In the genomic region with DNA sequence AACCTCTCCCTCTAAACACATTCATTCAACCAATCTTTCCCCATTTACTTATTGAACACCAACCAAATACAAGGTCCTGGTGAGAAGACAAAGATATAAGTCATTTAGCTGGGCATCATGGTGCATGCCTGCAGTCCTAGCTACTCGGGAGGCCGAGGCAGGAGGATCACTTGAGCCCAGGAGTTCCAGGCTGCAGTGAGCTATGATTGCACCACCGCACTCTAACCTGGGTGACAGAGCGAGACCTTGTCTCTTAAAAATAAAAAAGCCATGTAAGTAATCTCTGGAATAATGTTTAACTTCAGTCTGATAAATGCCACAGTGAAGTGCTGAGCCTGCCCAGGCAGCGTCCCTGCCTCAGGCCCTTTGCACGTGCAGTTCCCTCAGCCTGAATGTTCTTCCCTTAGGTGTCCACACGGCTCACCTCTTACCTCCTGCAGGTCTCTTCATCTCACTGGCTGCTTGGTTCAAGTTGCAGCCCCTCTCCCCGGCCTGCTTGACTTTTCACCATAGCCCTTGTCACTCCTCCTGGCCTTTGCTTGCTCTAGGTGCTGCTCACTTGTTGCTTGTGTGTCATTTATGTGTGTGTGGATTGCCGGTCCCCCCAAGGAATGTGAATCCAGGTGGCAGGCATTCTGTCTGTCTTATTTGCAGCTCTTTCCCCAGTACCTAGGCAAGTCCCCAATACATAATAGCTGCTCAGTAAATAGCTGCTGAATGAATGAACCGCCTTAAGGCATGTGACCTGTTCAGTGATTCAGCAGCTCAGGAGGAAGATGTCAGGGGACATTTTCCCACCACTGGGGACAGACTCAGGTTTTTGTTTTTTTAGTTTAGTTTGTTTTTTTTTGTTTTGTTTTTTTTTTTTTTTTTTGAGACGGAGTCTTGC, we compare ENCODE assay signal across 1 cellular context.
TF ChIP-seq lines count a peak whose summit lies in the region.

No MANE protein-coding gene starts in this region.

TF ChIP-seq in K562, 482 proteins besides CTCF, POLR2A, EP300 and RAD21 (continued from another document):
- peak; percentile 85 for TF ChIP-seq BCOR (IDR thresholded peaks at IDR 0.05)
- no peak for TF ChIP-seq ERF (CRISPR knock-in tag; IDR thresholded peaks at IDR 0.05)
- TF ChIP-seq SMARCA5 (IDR thresholded peaks at IDR 0.05): peak; percentile 58; the same call in 1 of the 2 replicates
- TF ChIP-seq PBX2 (CRISPR knock-in tag; IDR thresholded peaks at IDR 0.05; ENCODE audit: low read depth): no peak
- TF ChIP-seq PBX2 (tag; conservative IDR thresholded peaks at IDR 0.05; ENCODE audit: low read depth): no peak
- TF ChIP-seq MTA2 (IDR thresholded peaks at IDR 0.05; ENCODE audit: low read depth): no peak
- no peak for TF ChIP-seq POLR2AphosphoS2 (IDR thresholded peaks at IDR 0.05; ENCODE audit: low read length)
- no peak for TF ChIP-seq SIN3B (IDR thresholded peaks at IDR 0.05; ENCODE audit: low read depth)
- TF ChIP-seq KDM1A (IDR thresholded peaks at IDR 0.05): peak; percentile 38 to 56; a peak in 2 of 4 replicates
- no peak for TF ChIP-seq SP1 (CRISPR knock-in tag; IDR thresholded peaks at IDR 0.05)
- 0 out of 4 replicates have a peak, but pooled peaks of 1 of the 2 experiments have one; percentile 18 for TF ChIP-seq RCOR1 (IDR thresholded peaks at IDR 0.05; ENCODE audit: borderline replicate concordance in 1 of 2, low read depth in 2 of 2, low read length in 2 of 2)
- TF ChIP-seq, protein P1, sequence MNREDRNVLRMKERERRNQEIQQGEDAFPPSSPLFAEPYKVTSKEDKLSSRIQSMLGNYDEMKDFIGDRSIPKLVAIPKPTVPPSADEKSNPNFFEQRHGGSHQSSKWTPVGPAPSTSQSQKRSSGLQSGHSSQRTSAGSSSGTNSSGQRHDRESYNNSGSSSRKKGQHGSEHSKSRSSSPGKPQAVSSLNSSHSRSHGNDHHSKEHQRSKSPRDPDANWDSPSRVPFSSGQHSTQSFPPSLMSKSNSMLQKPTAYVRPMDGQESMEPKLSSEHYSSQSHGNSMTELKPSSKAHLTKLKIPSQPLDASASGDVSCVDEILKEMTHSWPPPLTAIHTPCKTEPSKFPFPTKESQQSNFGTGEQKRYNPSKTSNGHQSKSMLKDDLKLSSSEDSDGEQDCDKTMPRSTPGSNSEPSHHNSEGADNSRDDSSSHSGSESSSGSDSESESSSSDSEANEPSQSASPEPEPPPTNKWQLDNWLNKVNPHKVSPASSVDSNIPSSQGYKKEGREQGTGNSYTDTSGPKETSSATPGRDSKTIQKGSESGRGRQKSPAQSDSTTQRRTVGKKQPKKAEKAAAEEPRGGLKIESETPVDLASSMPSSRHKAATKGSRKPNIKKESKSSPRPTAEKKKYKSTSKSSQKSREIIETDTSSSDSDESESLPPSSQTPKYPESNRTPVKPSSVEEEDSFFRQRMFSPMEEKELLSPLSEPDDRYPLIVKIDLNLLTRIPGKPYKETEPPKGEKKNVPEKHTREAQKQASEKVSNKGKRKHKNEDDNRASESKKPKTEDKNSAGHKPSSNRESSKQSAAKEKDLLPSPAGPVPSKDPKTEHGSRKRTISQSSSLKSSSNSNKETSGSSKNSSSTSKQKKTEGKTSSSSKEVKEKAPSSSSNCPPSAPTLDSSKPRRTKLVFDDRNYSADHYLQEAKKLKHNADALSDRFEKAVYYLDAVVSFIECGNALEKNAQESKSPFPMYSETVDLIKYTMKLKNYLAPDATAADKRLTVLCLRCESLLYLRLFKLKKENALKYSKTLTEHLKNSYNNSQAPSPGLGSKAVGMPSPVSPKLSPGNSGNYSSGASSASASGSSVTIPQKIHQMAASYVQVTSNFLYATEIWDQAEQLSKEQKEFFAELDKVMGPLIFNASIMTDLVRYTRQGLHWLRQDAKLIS (CRISPR knock-in tag; IDR thresholded peaks at IDR 0.05): no peak
- no peak for TF ChIP-seq NR1H2 (CRISPR knock-in tag; IDR thresholded peaks at IDR 0.05)
- no peak for TF ChIP-seq TAF7 (tag; IDR thresholded peaks at IDR 0.05)
- no peak for TF ChIP-seq SRSF1 (IDR thresholded peaks at IDR 0.05; ENCODE audit: low read depth, low read length)
- no peak for TF ChIP-seq TCF7L2 (IDR thresholded peaks at IDR 0.05; ENCODE audit: low read depth, low read length)
- no peak for TF ChIP-seq MTA3 (IDR thresholded peaks at IDR 0.05; ENCODE audit: borderline replicate concordance)
